Comparison of ENCODE assay signal across 20 cellular contexts in genomic region chr10:17880596-17880995, GRCh38.
"Had no signal": no experiment of that assay in that cellular context is flagged by ENCODE, and none has a peak within 500 bp of the region (broad histone marks: within the 10 kb centered on the region; RNA-seq: fewer than 3 reads in every experiment).

No MANE protein-coding gene starts in this region.

- H2AFZ ChIP-seq: neural progenitor cell had no signal

- H3K4me1 ChIP-seq: gastrocnemius medialis, lower lobe of right lung, neural progenitor cell, pancreas, testis, upper lobe of right lung, vagina had no signal

- H3K27ac ChIP-seq: dorsolateral prefrontal cortex, gastrocnemius medialis, heart right ventricle, left ventricle myocardium inferior, lower lobe of right lung, neural progenitor cell, pancreas, testis, upper lobe of right lung, vagina had no signal

- H3K4me3 ChIP-seq: dorsolateral prefrontal cortex, gastrocnemius medialis, heart right ventricle, left ventricle myocardium inferior, lower lobe of right lung, neural progenitor cell, pancreas, smooth muscle cell, testis, tibial nerve, upper lobe of right lung, vagina had no signal

- H3K36me3 ChIP-seq: gastrocnemius medialis, left ventricle myocardium inferior, neural progenitor cell, pancreas, tibial nerve, vagina had no signal

- DNase-seq: cortex of kidney; dorsolateral prefrontal cortex; effector memory CD4-positive, alpha-beta T cell; gastrocnemius medialis; heart right ventricle; left ventricle myocardium inferior; lower lobe of right lung; nucleus accumbens; pancreas; right cardiac atrium; stimulated activated CD4-positive, alpha-beta T cell treated with anti-CD3 and anti-CD28 coated beads, Interleukin-4, amount 100 ng/mL, for 1 hour; stimulated activated CD8-positive, alpha-beta memory T cell treated with anti-CD3 and anti-CD28 coated beads, Interleukin-4, amount 100 ng/mL, for 48 hours; testis; upper lobe of right lung had no signal

- H3K27me3 ChIP-seq: gastrocnemius medialis, heart right ventricle, neural progenitor cell, pancreas, testis, tibial nerve, upper lobe of right lung, vagina had no signal

- FAIRE-seq: endometrium, keratinocyte, pancreas had no signal

- H3K4me2 ChIP-seq: neural progenitor cell, smooth muscle cell had no signal

- H3K9ac ChIP-seq: neural progenitor cell had no signal

- H3K9me3 ChIP-seq: gastrocnemius medialis, heart right ventricle, lower lobe of right lung, pancreas, testis, tibial nerve, upper lobe of right lung, vagina had no signal
